In genomic region chr20:48025061-48025515, GRCh38 we compare ENCODE assay signal across 9 cellular contexts.
DNase-seq lines count a peak whose midpoint lies in the region; ATAC-seq and TF ChIP-seq lines count a peak whose summit lies in the region.
"Had no signal": no experiment of that assay in that cellular context is flagged by ENCODE, and none has a peak within 500 bp of the region (broad histone marks: within the 10 kb centered on the region; RNA-seq: fewer than 3 reads in every experiment).

No MANE protein-coding gene starts in this region.

- POLR2A ChIA-PET in activated CD8-positive, alpha-beta T cell treated with anti-CD3 and anti-CD28 coated beads for 36 hours (lab: Charles Lee) = no interaction called here

- H3K36me3 Mint-ChIP-seq in stimulated activated memory B cell treated with anti-CD40 and anti-IgM and Interleukin-4, amounts not matched to agents 10 μg/mL and 1 μg/mL and 100 μg/mL, for 72 hours = peaks cover 8% of the 10 kb centered on the region
- H3K36me3 Mint-ChIP-seq in activated CD8-positive, alpha-beta T cell treated with anti-CD3 and anti-CD28 coated beads for 36 hours (ENCODE audit: low read depth) = no peaks in the 10 kb centered on the region

- no peaks in the 10 kb centered on the region for H3K4me1 ChIP-seq in mucosa of descending colon (ENCODE audit: low read depth)

- peaks cover 5% of the 10 kb centered on the region for H3K4me1 Mint-ChIP-seq in stimulated activated memory B cell treated with anti-CD40 and anti-IgM and Interleukin-4, amounts not matched to agents 10 μg/mL and 1 μg/mL and 100 μg/mL, for 72 hours
- H3K4me1 Mint-ChIP-seq in activated CD8-positive, alpha-beta T cell treated with anti-CD3 and anti-CD28 coated beads for 36 hours (ENCODE audit: low read depth) = no peaks in the 10 kb centered on the region
- H3K4me1 Mint-ChIP-seq: activated T-helper 17 cell treated with anti-CD3 and anti-CD28 coated beads, Interleukin-2, amount 50 U/mL, for 72 hours had no signal

- H3K4me3 ChIP-seq in AG10803 (ENCODE audit: low read length) (peak overlapping the region; percentile 54), cardiac fibroblast (replicated peaks in 1 of 2; ENCODE audit: low read depth in 2 of 2, low read length in 2 of 2) (peak overlapping the region in 1 of 2 donors; percentile 32), mucosa of descending colon (no peak overlapping the region)

- peaks cover 5% of the 10 kb centered on the region for H3K9me3 Mint-ChIP-seq in stimulated activated memory B cell treated with anti-CD40 and anti-IgM and Interleukin-4, amounts not matched to agents 10 μg/mL and 1 μg/mL and 100 μg/mL, for 72 hours
- peaks cover 3% of the 10 kb centered on the region for H3K9me3 Mint-ChIP-seq in activated CD8-positive, alpha-beta T cell treated with anti-CD3 and anti-CD28 coated beads for 36 hours
- H3K9me3 Mint-ChIP-seq: activated T-helper 17 cell treated with anti-CD3 and anti-CD28 coated beads, Interleukin-2, amount 50 U/mL, for 72 hours had no signal

- H3K27me3 Mint-ChIP-seq in stimulated activated memory B cell treated with anti-CD40 and anti-IgM and Interleukin-4, amounts not matched to agents 10 μg/mL and 1 μg/mL and 100 μg/mL, for 72 hours = peaks cover 20% of the 10 kb centered on the region
- H3K27me3 Mint-ChIP-seq in activated CD8-positive, alpha-beta T cell treated with anti-CD3 and anti-CD28 coated beads for 36 hours = peaks cover 7% of the 10 kb centered on the region

- no peak overlapping the region for H3K27ac Mint-ChIP-seq in stimulated activated memory B cell treated with anti-CD40 and anti-IgM and Interleukin-4, amounts not matched to agents 10 μg/mL and 1 μg/mL and 100 μg/mL, for 72 hours
- H3K27ac Mint-ChIP-seq in activated CD8-positive, alpha-beta T cell treated with anti-CD3 and anti-CD28 coated beads for 36 hours = no peak overlapping the region
- H3K27ac Mint-ChIP-seq: activated T-helper 17 cell treated with anti-CD3 and anti-CD28 coated beads, Interleukin-2, amount 50 U/mL, for 72 hours had no signal

- CTCF ChIA-PET in activated CD8-positive, alpha-beta T cell treated with anti-CD3 and anti-CD28 coated beads for 36 hours (lab: Charles Lee) = no interaction called here

- intact Hi-C loops in mucosa of descending colon (cut with DNase I, micrococcal nuclease) = no loop called here
- intact Hi-C loops in activated CD8-positive, alpha-beta T cell treated with anti-CD3 and anti-CD28 coated beads for 36 hours (cut with micrococcal nuclease) = no loop called here

- ATAC-seq in mucosa of descending colon = peak; percentile 59
- no peak for ATAC-seq in stimulated activated memory B cell treated with anti-CD40 and anti-IgM and Interleukin-4, amounts not matched to agents 10 μg/mL and 1 μg/mL and 100 μg/mL, for 72 hours
- no peak for ATAC-seq in activated CD8-positive, alpha-beta T cell treated with anti-CD3 and anti-CD28 coated beads for 36 hours
- no peak for ATAC-seq in GM19351 (IDR thresholded peaks at IDR 0.05; ENCODE audit: unreplicated experiment)
- ATAC-seq: activated T-helper 17 cell treated with anti-CD3 and anti-CD28 coated beads, Interleukin-2, amount 50 U/mL, for 72 hours had no signal

- peak; percentile 95 for DNase-seq in AG10803 (ENCODE audit: low read depth)
- peak; percentile 51 for DNase-seq in MV-4-11 (lab: John Stamatoyannopoulos, UW)
- DNase-seq in cardiac fibroblast (ENCODE audit: low read depth in 2 of 2) = peak; percentile 21 to 94
- DNase-seq in mucosa of descending colon = peak in 2 of 3 donors; percentile 34 to 67
- no peak for DNase-seq in activated CD8-positive, alpha-beta T cell treated with anti-CD3 and anti-CD28 coated beads for 36 hours
- no peak for DNase-seq in inferior parietal cortex (ENCODE audit: extremely low spot score)

- no peaks in the 10 kb centered on the region for H3K9me3 ChIP-seq in mucosa of descending colon

- no peaks in the 10 kb centered on the region for H3K36me3 ChIP-seq in mucosa of descending colon (ENCODE audit: low read depth)

- no peak overlapping the region for H3K4me3 Mint-ChIP-seq in stimulated activated memory B cell treated with anti-CD40 and anti-IgM and Interleukin-4, amounts not matched to agents 10 μg/mL and 1 μg/mL and 100 μg/mL, for 72 hours
- H3K4me3 Mint-ChIP-seq in activated CD8-positive, alpha-beta T cell treated with anti-CD3 and anti-CD28 coated beads for 36 hours = no peak overlapping the region
- H3K4me3 Mint-ChIP-seq: activated T-helper 17 cell treated with anti-CD3 and anti-CD28 coated beads, Interleukin-2, amount 50 U/mL, for 72 hours had no signal

- TF ChIP-seq CTCF in AG10803 (conservative IDR thresholded peaks at IDR 0.05; ENCODE audit: low read length) (peak; percentile 19; the same call in 1 of the 2 replicates), cardiac fibroblast (IDR thresholded peaks at IDR 0.05; ENCODE audit: low read depth, low read length) (no peak), mucosa of descending colon (IDR thresholded peaks at IDR 0.05) (no peak)
- TF ChIP-seq CTCF in activated CD8-positive, alpha-beta T cell treated with anti-CD3 and anti-CD28 coated beads for 36 hours (IDR thresholded peaks at IDR 0.05) = no peak

Comparison
In these comparisons a context has a peak if more than half of its experiments do, and no peak if none do; other contexts are left out.
1. DNase-seq: peak in AG10803 (single experiment), MV-4-11 (single experiment), cardiac fibroblast (2 of 2) and mucosa of descending colon (2 of 3); none in activated CD8-positive, alpha-beta T cell treated with anti-CD3 and anti-CD28 coated beads for 36 hours (single experiment) and inferior parietal cortex (single experiment).